16 cellular contexts compared by ENCODE assay signal in the genomic region with DNA sequence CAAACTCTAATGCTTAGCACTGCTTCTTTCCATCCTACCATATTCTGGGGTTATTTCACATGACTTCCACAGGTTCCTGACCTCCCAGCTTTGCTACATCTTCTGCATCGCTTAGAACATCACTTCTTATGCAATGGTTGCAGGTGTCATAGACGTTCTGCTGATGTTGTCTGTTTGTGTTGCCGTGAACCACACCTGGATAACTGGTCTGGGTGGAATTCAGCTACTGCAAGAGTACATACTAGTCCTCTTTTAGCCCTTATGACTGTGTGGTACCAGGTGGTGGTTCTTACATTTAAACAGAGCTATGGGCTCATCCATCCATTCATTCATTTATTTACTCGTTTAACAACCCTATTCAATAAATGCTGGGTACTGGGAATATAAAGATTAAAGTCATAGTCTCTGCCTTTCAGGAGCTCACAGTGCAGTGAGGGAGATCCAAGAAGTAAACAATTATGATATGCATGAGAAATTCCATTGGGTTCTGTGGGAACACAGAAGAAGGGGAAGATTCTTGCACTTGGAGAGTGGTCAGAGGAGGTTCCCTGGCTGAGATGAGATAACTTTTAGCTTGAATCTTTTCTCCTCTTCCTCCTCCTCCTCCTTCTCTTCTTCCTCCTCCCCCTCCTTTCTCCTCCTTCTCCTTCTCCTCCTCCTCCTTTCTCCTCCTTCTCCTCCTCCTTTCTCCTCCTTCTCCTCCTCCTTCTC.
"Had no signal": no experiment of that assay in that cellular context is flagged by ENCODE, and none has a peak within 500 bp of the region (broad histone marks: within the 10 kb centered on the region; RNA-seq: fewer than 3 reads in every experiment).

No MANE protein-coding gene starts in this region.

- H3K36me3 Mint-ChIP-seq: naive thymus-derived CD4-positive, alpha-beta T cell had no signal

- ATAC-seq: left colon; left ventricle myocardium superior; naive thymus-derived CD4-positive, alpha-beta T cell; psoas muscle; stimulated activated naive CD8-positive, alpha-beta T cell treated with anti-CD3 and anti-CD28 coated beads, Interleukin-15, Interleukin-2, amounts not matched to agents 100 U/mL and 50 U/mL, for 24 hours; upper lobe of right lung had no signal

- H3K4me3 Mint-ChIP-seq: naive thymus-derived CD4-positive, alpha-beta T cell had no signal

- H3K4me1 Mint-ChIP-seq: naive thymus-derived CD4-positive, alpha-beta T cell had no signal

- H3K27ac Mint-ChIP-seq: naive thymus-derived CD4-positive, alpha-beta T cell had no signal

- DNase-seq: central memory CD4-positive, alpha-beta T cell; cortex of kidney; effector memory CD4-positive, alpha-beta T cell; foreskin melanocyte; head of caudate nucleus; hippocampal formation; left colon; left ventricle myocardium superior; naive thymus-derived CD4-positive, alpha-beta T cell; psoas muscle; sigmoid colon; small intestine; stimulated activated CD4-positive, alpha-beta T cell treated with anti-CD3 and anti-CD28 coated beads, Interleukin-2, amount 100 ng/mL, for 48 hours; stimulated activated naive CD8-positive, alpha-beta T cell treated with anti-CD3 and anti-CD28 coated beads, Interleukin-15, Interleukin-2, amounts not matched to agents 100 U/mL and 50 U/mL, for 24 hours; tibial artery; upper lobe of right lung had no signal
